ENCODE assay signal across 19 cellular contexts in genomic region chr2:146677280-146677679, GRCh38.
DNase-seq lines count a peak whose midpoint lies in the region; ATAC-seq and TF ChIP-seq lines count a peak whose summit lies in the region.
"Had no signal": no experiment of that assay in that cellular context is flagged by ENCODE, and none has a peak within 500 bp of the region (broad histone marks: within the 10 kb centered on the region; RNA-seq: fewer than 3 reads in every experiment).

No MANE protein-coding gene starts in this region.

- no peak overlapping the region for H3K27ac ChIP-seq in brain microvascular endothelial cell
- H3K27ac ChIP-seq: transverse colon had no signal

- no peaks in the 10 kb centered on the region for H3K9me3 Mint-ChIP-seq in activated naive CD4-positive, alpha-beta T cell treated with anti-CD3 and anti-CD28 coated beads for 36 hours
- H3K9me3 Mint-ChIP-seq: activated naive CD4-positive, alpha-beta T cell treated with anti-CD3 and anti-CD28 coated beads, Interleukin-2, amount 50 U/mL, for 24 hours had no signal

- TF ChIP-seq CTCF in brain microvascular endothelial cell (IDR thresholded peaks at IDR 0.05; ENCODE audit: low read depth, low read length, missing control alignments): peak; percentile 47

- no peaks in the 10 kb centered on the region for H3K27me3 Mint-ChIP-seq in activated naive CD4-positive, alpha-beta T cell treated with anti-CD3 and anti-CD28 coated beads for 36 hours (ENCODE audit: low read depth)
- H3K27me3 Mint-ChIP-seq: activated naive CD4-positive, alpha-beta T cell treated with anti-CD3 and anti-CD28 coated beads, Interleukin-2, amount 50 U/mL, for 24 hours had no signal

- intact Hi-C loops in activated naive CD4-positive, alpha-beta T cell treated with anti-CD3 and anti-CD28 coated beads for 36 hours (cut with micrococcal nuclease): no loop called here

- H3K4me3 ChIP-seq in brain microvascular endothelial cell (ENCODE audit: low read depth, low read length): no peak overlapping the region
- H3K4me3 ChIP-seq: lung, transverse colon had no signal

- CTCF ChIA-PET in activated naive CD4-positive, alpha-beta T cell treated with anti-CD3 and anti-CD28 coated beads for 36 hours (lab: Charles Lee): no interaction called here

- no peak for ATAC-seq in HG02642 (IDR thresholded peaks at IDR 0.05; ENCODE audit: poor library complexity, unreplicated experiment)
- ATAC-seq: naive thymus-derived CD8-positive, alpha-beta T cell had no signal

- H3K4me1 Mint-ChIP-seq in activated naive CD4-positive, alpha-beta T cell treated with anti-CD3 and anti-CD28 coated beads for 36 hours (ENCODE audit: low read depth): no peaks in the 10 kb centered on the region
- H3K4me1 Mint-ChIP-seq: activated naive CD4-positive, alpha-beta T cell treated with anti-CD3 and anti-CD28 coated beads, Interleukin-2, amount 50 U/mL, for 24 hours; naive thymus-derived CD8-positive, alpha-beta T cell had no signal

- no peaks in the 10 kb centered on the region for H3K27me3 ChIP-seq in brain microvascular endothelial cell (replicated peaks)
- H3K27me3 ChIP-seq: transverse colon had no signal

- H3K36me3 Mint-ChIP-seq in activated naive CD4-positive, alpha-beta T cell treated with anti-CD3 and anti-CD28 coated beads for 36 hours (ENCODE audit: low read depth): no peaks in the 10 kb centered on the region
- H3K36me3 Mint-ChIP-seq: activated naive CD4-positive, alpha-beta T cell treated with anti-CD3 and anti-CD28 coated beads, Interleukin-2, amount 50 U/mL, for 24 hours; naive thymus-derived CD8-positive, alpha-beta T cell had no signal

- H3K36me3 ChIP-seq in brain microvascular endothelial cell (replicated peaks): no peaks in the 10 kb centered on the region
- H3K36me3 ChIP-seq: transverse colon had no signal

- DNase-seq in EH (ENCODE audit: low read depth) (peak; percentile 5), HT-29 (ENCODE audit: low spot score) (peak; percentile 32), brain microvascular endothelial cell (no peak), iPS-NIHi7 (ENCODE audit: extremely low spot score) (peak; percentile 50)
- DNase-seq in activated naive CD4-positive, alpha-beta T cell treated with anti-CD3 and anti-CD28 coated beads for 36 hours: no peak
- DNase-seq in stimulated activated CD4-positive, alpha-beta T cell treated with anti-CD3 and anti-CD28 coated beads, Interleukin-12 subunit alpha, Interleukin-12 subunit beta, amount 100 ng/mL, for 4 hours: no peak
- no peak for DNase-seq in activated CD4-positive, alpha-beta T cell treated with anti-CD3 and anti-CD28 coated beads for 4 hours
- DNase-seq: activated CD4-positive, alpha-beta T cell treated with anti-CD3 and anti-CD28 coated beads for 48 hours; C1 segment of cervical spinal cord; effector CD4-positive, alpha-beta T cell; naive thymus-derived CD8-positive, alpha-beta T cell; NCI-H146; NCI-H2227 treated with DMSO at 0.1 percent for 48 hours; SIG-M5; stimulated activated naive CD4-positive, alpha-beta T cell treated with Interleukin-2 at 50 U/mL for 16 hours; transverse colon had no signal

- no peak overlapping the region for H3K27ac Mint-ChIP-seq in activated naive CD4-positive, alpha-beta T cell treated with anti-CD3 and anti-CD28 coated beads for 36 hours
- H3K27ac Mint-ChIP-seq: activated naive CD4-positive, alpha-beta T cell treated with anti-CD3 and anti-CD28 coated beads, Interleukin-2, amount 50 U/mL, for 24 hours; naive thymus-derived CD8-positive, alpha-beta T cell had no signal

- in situ Hi-C loops in brain microvascular endothelial cell (cut with HindIII; ENCODE audit: low pct_ligation_motif_present, low sequenced_read_pairs): no loop called here

- H3K4me3 Mint-ChIP-seq in activated naive CD4-positive, alpha-beta T cell treated with anti-CD3 and anti-CD28 coated beads for 36 hours: no peak overlapping the region
- H3K4me3 Mint-ChIP-seq: activated naive CD4-positive, alpha-beta T cell treated with anti-CD3 and anti-CD28 coated beads, Interleukin-2, amount 50 U/mL, for 24 hours; naive thymus-derived CD8-positive, alpha-beta T cell had no signal

Comparison
In these comparisons a context has a peak if more than half of its experiments do, and no peak if none do; other contexts are left out.
1. DNase-seq: peak in EH (single experiment), HT-29 (single experiment) and iPS-NIHi7 (single experiment); none in brain microvascular endothelial cell (single experiment), activated naive CD4-positive, alpha-beta T cell treated with anti-CD3 and anti-CD28 coated beads for 36 hours (single experiment), stimulated activated CD4-positive, alpha-beta T cell treated with anti-CD3 and anti-CD28 coated beads, Interleukin-12 subunit alpha, Interleukin-12 subunit beta, amount 100 ng/mL, for 4 hours (single experiment) and activated CD4-positive, alpha-beta T cell treated with anti-CD3 and anti-CD28 coated beads for 4 hours (0 of 2).